ENCODE assay signal across 14 cellular contexts in the genomic region with DNA sequence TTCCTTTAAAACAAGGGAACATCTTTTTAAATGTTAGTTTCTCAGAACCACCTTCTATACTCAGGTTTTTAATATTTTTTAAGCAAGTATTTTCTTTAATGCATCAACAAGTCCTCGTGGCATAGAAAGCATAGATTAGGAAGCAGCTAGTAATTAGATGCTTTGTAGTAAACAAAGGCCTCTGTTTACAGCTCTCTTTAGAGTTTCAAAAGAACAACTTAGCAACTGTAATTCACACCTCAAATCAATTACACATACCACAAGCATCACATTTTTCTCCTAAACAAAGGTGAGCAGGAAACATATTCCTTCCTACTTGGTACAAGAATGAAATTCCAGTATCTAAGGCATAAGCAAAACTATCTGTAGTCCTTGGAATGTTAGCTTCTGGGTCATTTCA.
A peak's percentile ranks its signal among the peaks of the same experiment; 100 is the strongest.
DNase-seq lines count a peak whose midpoint lies in the region; ATAC-seq and TF ChIP-seq lines count a peak whose summit lies in the region.
"Had no signal": no experiment of that assay in that cellular context is flagged by ENCODE, and none has a peak within 500 bp of the region (broad histone marks: within the 10 kb centered on the region; RNA-seq: fewer than 3 reads in every experiment).

No MANE protein-coding gene starts in this region.

- no peaks in the 10 kb centered on the region for H3K27me3 Mint-ChIP-seq in endodermal cell (ENCODE audit: insufficient read depth)
- no peaks in the 10 kb centered on the region for H3K27me3 Mint-ChIP-seq in neural progenitor cell (ENCODE audit: insufficient read depth, low read depth)

- H3K9ac ChIP-seq in KMS-11 (no peak overlapping the region), endodermal cell (ENCODE audit: extremely low read depth, low read length, poor library complexity, severe bottlenecking) (no peak overlapping the region), neural progenitor cell (no peak overlapping the region)
- H3K9ac ChIP-seq: BLaER1 had no signal

- TF ChIP-seq CTCF in KMS-11 (conservative IDR thresholded peaks at IDR 0.05; ENCODE audit: low read depth, low read length) (no peak), endodermal cell (conservative IDR thresholded peaks at IDR 0.05) (no peak), neural progenitor cell (IDR thresholded peaks at IDR 0.05) (no peak), tibial nerve (IDR thresholded peaks at IDR 0.05) (no peak), heart right ventricle (IDR thresholded peaks at IDR 0.05) (no peak), ascending aorta (IDR thresholded peaks at IDR 0.05) (no peak)

- H2AFZ ChIP-seq in KMS-11 (ENCODE audit: low read depth) (no peak overlapping the region), neural progenitor cell (replicated peaks) (no peak overlapping the region)

- H3K4me1 Mint-ChIP-seq in endodermal cell (peaks cover 22% of the 10 kb centered on the region), neural progenitor cell (peaks cover 9% of the 10 kb centered on the region)
- H3K4me1 Mint-ChIP-seq: CD8-positive, alpha-beta memory T cell had no signal

- H3K36me3 Mint-ChIP-seq in endodermal cell (ENCODE audit: low read depth) (no peaks in the 10 kb centered on the region), neural progenitor cell (no peaks in the 10 kb centered on the region)
- H3K36me3 Mint-ChIP-seq: CD8-positive, alpha-beta memory T cell; IgD-negative memory B cell had no signal

- no peak for ATAC-seq in heart right ventricle
- ATAC-seq: A549 had no signal

- no peaks in the 10 kb centered on the region for H3K79me2 ChIP-seq in KMS-11 (ENCODE audit: insufficient read depth, low read depth)
- no peaks in the 10 kb centered on the region for H3K79me2 ChIP-seq in neural progenitor cell (ENCODE audit: low read depth)

- H3K4me1 ChIP-seq in KMS-11 (ENCODE audit: low read depth, poor library complexity, severe bottlenecking) (peaks cover 11% of the 10 kb centered on the region), endodermal cell (ENCODE audit: control insufficient read depth, insufficient read depth, low read length) (peaks cover 5% of the 10 kb centered on the region), neural progenitor cell (peaks cover 16% of the 10 kb centered on the region), tibial nerve (peaks cover 0 to 56% (median 14%) of the 10 kb centered on the region in 4 donors), heart right ventricle (peaks cover 0 to 5% (median 0%) of the 10 kb centered on the region in 9 donors), ascending aorta (no peaks in the 10 kb centered on the region)
- H3K4me1 ChIP-seq: A549, BLaER1, Caco-2 had no signal

- TF ChIP-seq EP300 in tibial nerve (IDR thresholded peaks at IDR 0.05), result no peak

- H3K27ac ChIP-seq in KMS-11 (0 out of 2 replicates have a peak overlapping the region, but pooled peaks have one; percentile 4), endodermal cell (ENCODE audit: low read depth, low read length) (no peak overlapping the region), neural progenitor cell (no peak overlapping the region), tibial nerve (peak overlapping the region in 3 of 4 donors; percentile 8 to 23 (median 17)), heart right ventricle (no peak overlapping the region), ascending aorta (no peak overlapping the region)
- H3K27ac ChIP-seq: A549, BLaER1 had no signal

- H3K4me2 ChIP-seq in KMS-11, result peak overlapping the region; percentile 13; the same call in 1 of the 2 replicates
- peak overlapping the region; percentile 62 for H3K4me2 ChIP-seq in neural progenitor cell
- H3K4me2 ChIP-seq: A549, BLaER1 had no signal

- intact Hi-C loops in heart right ventricle (cut with DNase I), result no loop called here
- intact Hi-C loops in ascending aorta (cut with DNase I), result no loop called here

- WGBS in endodermal cell (ENCODE audit: insufficient coverage in 1 of 2, insufficient read length in 1 of 2), 2 experiments, result 13% methylated on average over 1 of the region's 1 CpG; no CpG with 5 or more reads in 1 of the 2 experiments
- WGBS in tibial nerve, 2 donors, result 19 to 21% methylated on average over 1 of the region's 1 CpG
- WGBS in heart right ventricle, 2 donors, result 14 to 23% methylated on average over 1 of the region's 1 CpG

- H3K4me3 Mint-ChIP-seq in endodermal cell (no peak overlapping the region), neural progenitor cell (no peak overlapping the region)
- H3K4me3 Mint-ChIP-seq: CD8-positive, alpha-beta memory T cell; HFFc6; IgD-negative memory B cell had no signal

- TF ChIP-seq POLR2A in tibial nerve (IDR thresholded peaks at IDR 0.05), result no peak

- no peaks in the 10 kb centered on the region for H4K20me1 ChIP-seq in KMS-11 (ENCODE audit: insufficient read depth)
- no peaks in the 10 kb centered on the region for H4K20me1 ChIP-seq in neural progenitor cell (ENCODE audit: low read depth)
- H4K20me1 ChIP-seq: BLaER1 had no signal

- H3K9me3 ChIP-seq in endodermal cell (ENCODE audit: control insufficient read depth, low read length) (no peaks in the 10 kb centered on the region), neural progenitor cell (ENCODE audit: low read depth) (no peaks in the 10 kb centered on the region), tibial nerve (no peaks in the 10 kb centered on the region), heart right ventricle (no peaks in the 10 kb centered on the region), ascending aorta (no peaks in the 10 kb centered on the region)
- H3K9me3 ChIP-seq: A549, BLaER1, Caco-2 had no signal

- H3K4me3 ChIP-seq in KMS-11 (IDR thresholded peaks at IDR 0.05; ENCODE audit: insufficient read depth, low read depth, low read length) (no peak overlapping the region), endodermal cell (ENCODE audit: low read length) (no peak overlapping the region), neural progenitor cell (no peak overlapping the region), tibial nerve (no peak overlapping the region), heart right ventricle (no peak overlapping the region), ascending aorta (no peak overlapping the region)
- H3K4me3 ChIP-seq: A549, BLaER1 had no signal

- H3K36me3 ChIP-seq in KMS-11 (ENCODE audit: insufficient read depth) (no peaks in the 10 kb centered on the region), endodermal cell (ENCODE audit: control insufficient read depth, insufficient read depth, low read length) (no peaks in the 10 kb centered on the region), neural progenitor cell (no peaks in the 10 kb centered on the region), tibial nerve (no peaks in the 10 kb centered on the region), heart right ventricle (no peaks in the 10 kb centered on the region), ascending aorta (no peaks in the 10 kb centered on the region)
- H3K36me3 ChIP-seq: BLaER1 had no signal

- H3K9me3 Mint-ChIP-seq in endodermal cell, result no peaks in the 10 kb centered on the region
- peaks cover 2% of the 10 kb centered on the region for H3K9me3 Mint-ChIP-seq in neural progenitor cell
- H3K9me3 Mint-ChIP-seq: CD8-positive, alpha-beta memory T cell; HFFc6; IgD-negative memory B cell had no signal

- no peak for DNase-seq in endodermal cell
- DNase-seq in neural progenitor cell (ENCODE audit: low spot score), result peak; percentile 39
- no peak for DNase-seq in tibial nerve (ENCODE audit: low spot score in 2 of 2)
- no peak for DNase-seq in heart right ventricle
- no peak for DNase-seq in ascending aorta (ENCODE audit: low spot score in 2 of 2)
- DNase-seq in GF-D8 (lab: John Stamatoyannopoulos, UW), result no peak
- DNase-seq: Caco-2; CD8-positive, alpha-beta memory T cell; HCEC 1CT; HFFc6 had no signal

- H3K27ac Mint-ChIP-seq in endodermal cell, result peak overlapping the region; percentile 53
- H3K27ac Mint-ChIP-seq in neural progenitor cell, result no peak overlapping the region
- H3K27ac Mint-ChIP-seq: CD8-positive, alpha-beta memory T cell; HFFc6 had no signal

- H3F3A ChIP-seq in neural progenitor cell (ENCODE audit: low read depth), result no peaks in the 10 kb centered on the region

- H3K27me3 ChIP-seq in KMS-11 (ENCODE audit: insufficient read depth, low read depth) (no peaks in the 10 kb centered on the region), endodermal cell (ENCODE audit: control insufficient read depth, insufficient read depth, low read length, poor library complexity, severe bottlenecking) (no peaks in the 10 kb centered on the region), neural progenitor cell (no peaks in the 10 kb centered on the region), tibial nerve (no peaks in the 10 kb centered on the region), heart right ventricle (no peaks in the 10 kb centered on the region), ascending aorta (no peaks in the 10 kb centered on the region)
- H3K27me3 ChIP-seq: BLaER1 had no signal

Comparison
In these comparisons a context has a peak if more than half of its experiments do, and no peak if none do; other contexts are left out.
1. H3K27ac ChIP-seq: peak in KMS-11 (single experiment) and tibial nerve (3 of 4); none in endodermal cell (single experiment), neural progenitor cell (single experiment), heart right ventricle (0 of 10) and ascending aorta (0 of 2).